18 cellular contexts compared by ENCODE assay signal in genomic region chr7:38700111-38700510, GRCh38.
"Had no signal": no experiment of that assay in that cellular context is flagged by ENCODE, and none has a peak within 500 bp of the region (broad histone marks: within the 10 kb centered on the region; RNA-seq: fewer than 3 reads in every experiment).

No MANE protein-coding gene starts in this region.

- H3K4me2 ChIP-seq: hepatocyte had no signal

- H3K27me3 Mint-ChIP-seq: type B pancreatic cell had no signal

- H3K9me3 ChIP-seq: right lobe of liver, thoracic aorta had no signal

- H3K4me3 ChIP-seq: coronary artery, hepatocyte, psoas muscle, right lobe of liver, thoracic aorta had no signal

- H3K36me3 Mint-ChIP-seq: stimulated activated effector memory CD8-positive, alpha-beta T cell treated with anti-CD3 and anti-CD28 coated beads, Interleukin-12 subunit alpha, Interleukin-12 subunit beta, amount 100 ng/mL, for 72 hours; type B pancreatic cell had no signal

- H3K36me3 ChIP-seq: right lobe of liver, thoracic aorta had no signal

- DNase-seq: effector CD4-positive, alpha-beta T cell; foreskin keratinocyte; head of caudate nucleus; kidney; left colon; naive thymus-derived CD4-positive, alpha-beta T cell; nephron progenitor cell; psoas muscle; retina; right lobe of liver; stimulated activated CD4-positive, alpha-beta T cell treated with anti-CD3 and anti-CD28 coated beads, Interleukin-4, amount 100 ng/mL, for 1 hour; stimulated activated CD8-positive, alpha-beta memory T cell treated with anti-CD3 and anti-CD28 coated beads, Interleukin-4, amount 100 ng/mL, for 48 hours; stimulated activated naive CD8-positive, alpha-beta T cell treated with anti-CD3 and anti-CD28 coated beads, Interleukin-15, Interleukin-2, amounts not matched to agents 100 U/mL and 50 U/mL, for 24 hours had no signal

- H3K4me1 ChIP-seq: foreskin keratinocyte, psoas muscle had no signal

- H2AFZ ChIP-seq: hepatocyte had no signal

- H3K4me3 Mint-ChIP-seq: naive thymus-derived CD4-positive, alpha-beta T cell; nephron progenitor cell; stimulated activated effector memory CD8-positive, alpha-beta T cell treated with anti-CD3 and anti-CD28 coated beads, Interleukin-12 subunit alpha, Interleukin-12 subunit beta, amount 100 ng/mL, for 72 hours; type B pancreatic cell had no signal

- H3K9me3 Mint-ChIP-seq: stimulated activated effector memory CD8-positive, alpha-beta T cell treated with anti-CD3 and anti-CD28 coated beads, Interleukin-12 subunit alpha, Interleukin-12 subunit beta, amount 100 ng/mL, for 72 hours; type B pancreatic cell had no signal

- H3K79me2 ChIP-seq: hepatocyte had no signal

- H3K27ac ChIP-seq: coronary artery, foreskin keratinocyte, hepatocyte, psoas muscle, right lobe of liver, thoracic aorta had no signal

- H3K4me1 Mint-ChIP-seq: nephron progenitor cell; stimulated activated effector memory CD8-positive, alpha-beta T cell treated with anti-CD3 and anti-CD28 coated beads, Interleukin-12 subunit alpha, Interleukin-12 subunit beta, amount 100 ng/mL, for 72 hours had no signal

- H3K27me3 ChIP-seq: foreskin keratinocyte, hepatocyte, right lobe of liver had no signal

- H3K27ac Mint-ChIP-seq: naive thymus-derived CD4-positive, alpha-beta T cell; nephron progenitor cell; stimulated activated effector memory CD8-positive, alpha-beta T cell treated with anti-CD3 and anti-CD28 coated beads, Interleukin-12 subunit alpha, Interleukin-12 subunit beta, amount 100 ng/mL, for 72 hours; type B pancreatic cell had no signal

- ATAC-seq: foreskin keratinocyte; left colon; naive thymus-derived CD4-positive, alpha-beta T cell; psoas muscle; right lobe of liver; stimulated activated effector memory CD8-positive, alpha-beta T cell treated with anti-CD3 and anti-CD28 coated beads, Interleukin-12 subunit alpha, Interleukin-12 subunit beta, amount 100 ng/mL, for 72 hours; stimulated activated naive CD8-positive, alpha-beta T cell treated with anti-CD3 and anti-CD28 coated beads, Interleukin-15, Interleukin-2, amounts not matched to agents 100 U/mL and 50 U/mL, for 24 hours had no signal
